In genomic region chr7:142319970-142320369, GRCh38 we compare ENCODE assay signal across 8 cellular contexts.
DNase-seq lines count a peak whose midpoint lies in the region; ATAC-seq and TF ChIP-seq lines count a peak whose summit lies in the region.

No MANE protein-coding gene starts in this region.

- H3K27ac ChIP-seq in CD4-positive, alpha-beta memory T cell (ENCODE audit: low read depth, low read length): no peak overlapping the region
- no peak overlapping the region for H3K27ac ChIP-seq in upper lobe of left lung

- TF ChIP-seq EP300 in Ishikawa (IDR thresholded peaks at IDR 0.05; ENCODE audit: borderline replicate concordance) (no peak), upper lobe of left lung (IDR thresholded peaks at IDR 0.05) (no peak)

- H3K4me3 Mint-ChIP-seq in CD4-positive, alpha-beta memory T cell: peak overlapping the region; percentile 15 to 84 (median 72)
- H3K4me3 Mint-ChIP-seq in activated T-cell treated with anti-CD3 and anti-CD28 coated beads, Interleukin-2, amount 50 U/mL, for 24 hours: peak overlapping the region; percentile 42

- no peaks in the 10 kb centered on the region for H3K27me3 ChIP-seq in CD4-positive, alpha-beta memory T cell (ENCODE audit: insufficient read depth, low read length)
- no peaks in the 10 kb centered on the region for H3K27me3 ChIP-seq in kidney epithelial cell (ENCODE audit: control insufficient read depth, insufficient read depth, low read length)
- no peaks in the 10 kb centered on the region for H3K27me3 ChIP-seq in upper lobe of left lung

- peak; percentile 44; the same call in 1 of the 2 replicates for TF ChIP-seq RAD21 in Ishikawa (IDR thresholded peaks at IDR 0.05; ENCODE audit: low read depth)

- WGBS in upper lobe of left lung, 2 donors: 33 to 47% methylated on average over 3 of the region's 3 CpGs

- TF ChIP-seq CTCF in kidney epithelial cell (IDR thresholded peaks at IDR 0.05; ENCODE audit: insufficient read depth, low read length, poor library complexity, severe bottlenecking) (peak; percentile 39), upper lobe of left lung (IDR thresholded peaks at IDR 0.05) (no peak)

- CTCF ChIA-PET in CD4-positive, alpha-beta memory T cell (lab: Charles Lee; ENCODE audit: partially characterized antibody): interaction anchor here (1.0 to 10.4 kb wide), 10 partner anchors 8 to 682 kb away, joined by 3 to 104 read pairs (median 4); no protein-coding TSS in a partner anchor

- H3K4me1 Mint-ChIP-seq in CD4-positive, alpha-beta memory T cell: peaks cover 9 to 28% (median 19%) of the 10 kb centered on the region in 4 donors
- peaks cover 19% of the 10 kb centered on the region for H3K4me1 Mint-ChIP-seq in activated T-cell treated with anti-CD3 and anti-CD28 coated beads, Interleukin-2, amount 50 U/mL, for 24 hours (ENCODE audit: low read depth)

- DNase-seq in CD4-positive, alpha-beta memory T cell: peak; percentile 36 to 63 (median 47)
- DNase-seq in activated T-cell treated with anti-CD3 and anti-CD28 coated beads, Interleukin-2, amount 50 U/mL, for 24 hours: peak; percentile 55
- DNase-seq in kidney epithelial cell (ENCODE audit: low read depth) (no peak), occipital lobe (lab: John Stamatoyannopoulos, UW) (no peak), upper lobe of left lung (no peak), SW 1271 (lab: John Stamatoyannopoulos, UW) (no peak)

- intact Hi-C loops in CD4-positive, alpha-beta memory T cell (cut with micrococcal nuclease): loop anchor here (1.0 to 2.0 kb wide), 2 partner anchors 479 to 489 kb away; no protein-coding TSS in a partner anchor

- no peak for TF ChIP-seq POLR2A in upper lobe of left lung (IDR thresholded peaks at IDR 0.05)

- H3K27me3 Mint-ChIP-seq in CD4-positive, alpha-beta memory T cell: peaks cover under 1 to 7% of the 10 kb centered on the region in 2 donors
- peaks cover 18% of the 10 kb centered on the region for H3K27me3 Mint-ChIP-seq in activated T-cell treated with anti-CD3 and anti-CD28 coated beads, Interleukin-2, amount 50 U/mL, for 24 hours

- H3K4me3 ChIP-seq in CD4-positive, alpha-beta memory T cell (ENCODE audit: low read length in 2 of 2): no peak overlapping the region
- no peak overlapping the region for H3K4me3 ChIP-seq in kidney epithelial cell (ENCODE audit: low read depth, low read length)
- H3K4me3 ChIP-seq in upper lobe of left lung: no peak overlapping the region

- no peaks in the 10 kb centered on the region for H3K36me3 ChIP-seq in CD4-positive, alpha-beta memory T cell (ENCODE audit: insufficient read depth, low read length)
- H3K36me3 ChIP-seq in kidney epithelial cell (ENCODE audit: control insufficient read depth, insufficient read depth, low read length): no peaks in the 10 kb centered on the region
- no peaks in the 10 kb centered on the region for H3K36me3 ChIP-seq in upper lobe of left lung

- POLR2A ChIA-PET in CD4-positive, alpha-beta memory T cell (lab: Charles Lee; ENCODE audit: partially characterized antibody): interaction anchor here (1.2 to 6.7 kb wide), 8 partner anchors 16 to 683 kb away, joined by 3 to 116 read pairs (median 10); no protein-coding TSS in a partner anchor

- H3K9me3 Mint-ChIP-seq in CD4-positive, alpha-beta memory T cell: peaks cover 0 to 2% (median 0%) of the 10 kb centered on the region in 8 donors
- H3K9me3 Mint-ChIP-seq in activated T-cell treated with anti-CD3 and anti-CD28 coated beads, Interleukin-2, amount 50 U/mL, for 24 hours: no peaks in the 10 kb centered on the region

- H3K36me3 Mint-ChIP-seq in CD4-positive, alpha-beta memory T cell: no peaks in the 10 kb centered on the region
- H3K36me3 Mint-ChIP-seq in activated T-cell treated with anti-CD3 and anti-CD28 coated beads, Interleukin-2, amount 50 U/mL, for 24 hours (ENCODE audit: low read depth): no peaks in the 10 kb centered on the region

- H3K27ac Mint-ChIP-seq in CD4-positive, alpha-beta memory T cell: peak overlapping the region in 6 of 7 donors; percentile 59 to 92 (median 85)
- H3K27ac Mint-ChIP-seq in activated T-cell treated with anti-CD3 and anti-CD28 coated beads, Interleukin-2, amount 50 U/mL, for 24 hours: peak overlapping the region; percentile 53

- ATAC-seq in GM18517 (IDR thresholded peaks at IDR 0.05; ENCODE audit: unreplicated experiment) (no peak), upper lobe of left lung (ENCODE audit: low FRiP score in 2 of 2) (no peak)

- H3K4me1 ChIP-seq in CD4-positive, alpha-beta memory T cell (ENCODE audit: insufficient read depth, low read length): peaks cover 25% of the 10 kb centered on the region
- no peaks in the 10 kb centered on the region for H3K4me1 ChIP-seq in upper lobe of left lung

- H3K9me3 ChIP-seq in CD4-positive, alpha-beta memory T cell (ENCODE audit: control insufficient read depth in 1 of 2, low read length in 2 of 2): no peaks in the 10 kb centered on the region
- H3K9me3 ChIP-seq in upper lobe of left lung: no peaks in the 10 kb centered on the region

TF ChIP-seq in Ishikawa, 13 proteins besides CTCF, POLR2A, EP300 and RAD21:
- TF ChIP-seq TEAD4 (IDR thresholded peaks at IDR 0.05) (no peak), YY1 (IDR thresholded peaks at IDR 0.05; ENCODE audit: low read depth) (no peak), USF1 (IDR thresholded peaks at IDR 0.05) (no peak), ZBTB7A (IDR thresholded peaks at IDR 0.05; ENCODE audit: low read depth) (no peak), FOXM1 (IDR thresholded peaks at IDR 0.05; ENCODE audit: borderline replicate concordance, low read depth) (no peak), CEBPB (IDR thresholded peaks at IDR 0.05) (no peak), TCF12 (IDR thresholded peaks at IDR 0.05; ENCODE audit: low read depth) (no peak), NFIC (IDR thresholded peaks at IDR 0.05) (no peak), EGR1 (IDR thresholded peaks at IDR 0.05) (no peak), CREB1 (IDR thresholded peaks at IDR 0.05; ENCODE audit: low read depth) (no peak)
- TF ChIP-seq, protein P1, sequence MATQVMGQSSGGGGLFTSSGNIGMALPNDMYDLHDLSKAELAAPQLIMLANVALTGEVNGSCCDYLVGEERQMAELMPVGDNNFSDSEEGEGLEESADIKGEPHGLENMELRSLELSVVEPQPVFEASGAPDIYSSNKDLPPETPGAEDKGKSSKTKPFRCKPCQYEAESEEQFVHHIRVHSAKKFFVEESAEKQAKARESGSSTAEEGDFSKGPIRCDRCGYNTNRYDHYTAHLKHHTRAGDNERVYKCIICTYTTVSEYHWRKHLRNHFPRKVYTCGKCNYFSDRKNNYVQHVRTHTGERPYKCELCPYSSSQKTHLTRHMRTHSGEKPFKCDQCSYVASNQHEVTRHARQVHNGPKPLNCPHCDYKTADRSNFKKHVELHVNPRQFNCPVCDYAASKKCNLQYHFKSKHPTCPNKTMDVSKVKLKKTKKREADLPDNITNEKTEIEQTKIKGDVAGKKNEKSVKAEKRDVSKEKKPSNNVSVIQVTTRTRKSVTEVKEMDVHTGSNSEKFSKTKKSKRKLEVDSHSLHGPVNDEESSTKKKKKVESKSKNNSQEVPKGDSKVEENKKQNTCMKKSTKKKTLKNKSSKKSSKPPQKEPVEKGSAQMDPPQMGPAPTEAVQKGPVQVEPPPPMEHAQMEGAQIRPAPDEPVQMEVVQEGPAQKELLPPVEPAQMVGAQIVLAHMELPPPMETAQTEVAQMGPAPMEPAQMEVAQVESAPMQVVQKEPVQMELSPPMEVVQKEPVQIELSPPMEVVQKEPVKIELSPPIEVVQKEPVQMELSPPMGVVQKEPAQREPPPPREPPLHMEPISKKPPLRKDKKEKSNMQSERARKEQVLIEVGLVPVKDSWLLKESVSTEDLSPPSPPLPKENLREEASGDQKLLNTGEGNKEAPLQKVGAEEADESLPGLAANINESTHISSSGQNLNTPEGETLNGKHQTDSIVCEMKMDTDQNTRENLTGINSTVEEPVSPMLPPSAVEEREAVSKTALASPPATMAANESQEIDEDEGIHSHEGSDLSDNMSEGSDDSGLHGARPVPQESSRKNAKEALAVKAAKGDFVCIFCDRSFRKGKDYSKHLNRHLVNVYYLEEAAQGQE (IDR thresholded peaks at IDR 0.05; ENCODE audit: low read depth): no peak
TF ChIP-seq in Ishikawa: peak in this region for 0.

Comparison
In these comparisons a context has a peak if more than half of its experiments do, and no peak if none do; other contexts are left out.
1. DNase-seq: peak in CD4-positive, alpha-beta memory T cell (5 of 5) and activated T-cell treated with anti-CD3 and anti-CD28 coated beads, Interleukin-2, amount 50 U/mL, for 24 hours (single experiment); none in kidney epithelial cell (single experiment), occipital lobe (single experiment), upper lobe of left lung (0 of 2) and SW 1271 (0 of 2).